Comparison of ENCODE assay signal across 1 cellular context in genomic region chr6:138419766-138420165, GRCh38.
TF ChIP-seq lines count a peak whose summit lies in the region.

No MANE protein-coding gene starts in this region.

TF ChIP-seq in HepG2, 621 proteins besides CTCF, POLR2A, EP300 and RAD21 (continued from another document and continues in another):
- TF ChIP-seq THRA (CRISPR knock-in tag; IDR thresholded peaks at IDR 0.05; ENCODE audit: borderline replicate concordance) (no peak), MBNL3 (CRISPR knock-in tag; conservative IDR thresholded peaks at IDR 0.05) (no peak), ZNF615 (CRISPR knock-in tag; IDR thresholded peaks at IDR 0.05; ENCODE audit: borderline replicate concordance) (no peak), ZNF253 (CRISPR knock-in tag; IDR thresholded peaks at IDR 0.05; ENCODE audit: borderline replicate concordance) (0 out of 2 replicates have a peak, but pooled peaks have one; percentile 27), FOXC1 (CRISPR knock-in tag; IDR thresholded peaks at IDR 0.05; ENCODE audit: borderline replicate concordance) (no peak), RFX3 (CRISPR knock-in tag; IDR thresholded peaks at IDR 0.05) (no peak), HNF4G (IDR thresholded peaks at IDR 0.05; ENCODE audit: borderline replicate concordance, low read depth, low read length) (peak; percentile 48; the same call in 1 of the 2 replicates), HNF4G (CRISPR knock-in tag; IDR thresholded peaks at IDR 0.05; ENCODE audit: borderline replicate concordance, low read depth) (no peak), KAT8 (CRISPR knock-in tag; IDR thresholded peaks at IDR 0.05) (no peak), ZNF558 (CRISPR knock-in tag; IDR thresholded peaks at IDR 0.05; ENCODE audit: borderline replicate concordance) (no peak), ZC3H13 (CRISPR knock-in tag; IDR thresholded peaks at IDR 0.05) (peak; percentile 92), ZNF563 (CRISPR knock-in tag; IDR thresholded peaks at IDR 0.05) (no peak), RXRA (CRISPR knock-in tag; IDR thresholded peaks at IDR 0.05) (peak; percentile 54; the same call in 1 of the 2 replicates), HOXA3 (CRISPR knock-in tag; IDR thresholded peaks at IDR 0.05) (0 out of 2 replicates have a peak, but pooled peaks have one; percentile 25), SMAD9 (CRISPR knock-in tag; IDR thresholded peaks at IDR 0.05) (no peak), HDAC1 (CRISPR knock-in tag; IDR thresholded peaks at IDR 0.05) (0 out of 2 replicates have a peak, but pooled peaks have one; percentile 35), ZNF331 (CRISPR knock-in tag; IDR thresholded peaks at IDR 0.05) (no peak), ZNF556 (CRISPR knock-in tag; IDR thresholded peaks at IDR 0.05; ENCODE audit: borderline replicate concordance) (peak; percentile 51; the same call in 1 of the 2 replicates), MTF2 (CRISPR knock-in tag; IDR thresholded peaks at IDR 0.05; ENCODE audit: borderline replicate concordance) (no peak), HNRNPL (IDR thresholded peaks at IDR 0.05; ENCODE audit: low read depth, low read length) (no peak), ARNT2 (CRISPR knock-in tag; IDR thresholded peaks at IDR 0.05; ENCODE audit: low read depth) (no peak), TAF1 (CRISPR knock-in tag; IDR thresholded peaks at IDR 0.05) (no peak), NAIF1 (CRISPR knock-in tag; IDR thresholded peaks at IDR 0.05; ENCODE audit: borderline replicate concordance) (no peak), POLR2G (IDR thresholded peaks at IDR 0.05; ENCODE audit: low read depth, low read length) (no peak; the same call in 1 of the 2 replicates)
- TF ChIP-seq, protein P1, sequence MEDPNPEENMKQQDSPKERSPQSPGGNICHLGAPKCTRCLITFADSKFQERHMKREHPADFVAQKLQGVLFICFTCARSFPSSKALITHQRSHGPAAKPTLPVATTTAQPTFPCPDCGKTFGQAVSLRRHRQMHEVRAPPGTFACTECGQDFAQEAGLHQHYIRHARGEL (CRISPR knock-in tag; IDR thresholded peaks at IDR 0.05) = no peak
- TF ChIP-seq, protein P2, sequence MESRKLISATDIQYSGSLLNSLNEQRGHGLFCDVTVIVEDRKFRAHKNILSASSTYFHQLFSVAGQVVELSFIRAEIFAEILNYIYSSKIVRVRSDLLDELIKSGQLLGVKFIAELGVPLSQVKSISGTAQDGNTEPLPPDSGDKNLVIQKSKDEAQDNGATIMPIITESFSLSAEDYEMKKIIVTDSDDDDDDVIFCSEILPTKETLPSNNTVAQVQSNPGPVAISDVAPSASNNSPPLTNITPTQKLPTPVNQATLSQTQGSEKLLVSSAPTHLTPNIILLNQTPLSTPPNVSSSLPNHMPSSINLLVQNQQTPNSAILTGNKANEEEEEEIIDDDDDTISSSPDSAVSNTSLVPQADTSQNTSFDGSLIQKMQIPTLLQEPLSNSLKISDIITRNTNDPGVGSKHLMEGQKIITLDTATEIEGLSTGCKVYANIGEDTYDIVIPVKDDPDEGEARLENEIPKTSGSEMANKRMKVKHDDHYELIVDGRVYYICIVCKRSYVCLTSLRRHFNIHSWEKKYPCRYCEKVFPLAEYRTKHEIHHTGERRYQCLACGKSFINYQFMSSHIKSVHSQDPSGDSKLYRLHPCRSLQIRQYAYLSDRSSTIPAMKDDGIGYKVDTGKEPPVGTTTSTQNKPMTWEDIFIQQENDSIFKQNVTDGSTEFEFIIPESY (CRISPR knock-in tag; IDR thresholded peaks at IDR 0.05) = peak; percentile 94
- TF ChIP-seq, protein P3, sequence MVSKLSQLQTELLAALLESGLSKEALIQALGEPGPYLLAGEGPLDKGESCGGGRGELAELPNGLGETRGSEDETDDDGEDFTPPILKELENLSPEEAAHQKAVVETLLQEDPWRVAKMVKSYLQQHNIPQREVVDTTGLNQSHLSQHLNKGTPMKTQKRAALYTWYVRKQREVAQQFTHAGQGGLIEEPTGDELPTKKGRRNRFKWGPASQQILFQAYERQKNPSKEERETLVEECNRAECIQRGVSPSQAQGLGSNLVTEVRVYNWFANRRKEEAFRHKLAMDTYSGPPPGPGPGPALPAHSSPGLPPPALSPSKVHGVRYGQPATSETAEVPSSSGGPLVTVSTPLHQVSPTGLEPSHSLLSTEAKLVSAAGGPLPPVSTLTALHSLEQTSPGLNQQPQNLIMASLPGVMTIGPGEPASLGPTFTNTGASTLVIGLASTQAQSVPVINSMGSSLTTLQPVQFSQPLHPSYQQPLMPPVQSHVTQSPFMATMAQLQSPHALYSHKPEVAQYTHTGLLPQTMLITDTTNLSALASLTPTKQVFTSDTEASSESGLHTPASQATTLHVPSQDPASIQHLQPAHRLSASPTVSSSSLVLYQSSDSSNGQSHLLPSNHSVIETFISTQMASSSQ (IDR thresholded peaks at IDR 0.05; ENCODE audit: low read depth) = no peak
- TF ChIP-seq, protein P3 (CRISPR knock-in tag; IDR thresholded peaks at IDR 0.05; ENCODE audit: borderline replicate concordance) = no peak
- TF ChIP-seq, protein P4, sequence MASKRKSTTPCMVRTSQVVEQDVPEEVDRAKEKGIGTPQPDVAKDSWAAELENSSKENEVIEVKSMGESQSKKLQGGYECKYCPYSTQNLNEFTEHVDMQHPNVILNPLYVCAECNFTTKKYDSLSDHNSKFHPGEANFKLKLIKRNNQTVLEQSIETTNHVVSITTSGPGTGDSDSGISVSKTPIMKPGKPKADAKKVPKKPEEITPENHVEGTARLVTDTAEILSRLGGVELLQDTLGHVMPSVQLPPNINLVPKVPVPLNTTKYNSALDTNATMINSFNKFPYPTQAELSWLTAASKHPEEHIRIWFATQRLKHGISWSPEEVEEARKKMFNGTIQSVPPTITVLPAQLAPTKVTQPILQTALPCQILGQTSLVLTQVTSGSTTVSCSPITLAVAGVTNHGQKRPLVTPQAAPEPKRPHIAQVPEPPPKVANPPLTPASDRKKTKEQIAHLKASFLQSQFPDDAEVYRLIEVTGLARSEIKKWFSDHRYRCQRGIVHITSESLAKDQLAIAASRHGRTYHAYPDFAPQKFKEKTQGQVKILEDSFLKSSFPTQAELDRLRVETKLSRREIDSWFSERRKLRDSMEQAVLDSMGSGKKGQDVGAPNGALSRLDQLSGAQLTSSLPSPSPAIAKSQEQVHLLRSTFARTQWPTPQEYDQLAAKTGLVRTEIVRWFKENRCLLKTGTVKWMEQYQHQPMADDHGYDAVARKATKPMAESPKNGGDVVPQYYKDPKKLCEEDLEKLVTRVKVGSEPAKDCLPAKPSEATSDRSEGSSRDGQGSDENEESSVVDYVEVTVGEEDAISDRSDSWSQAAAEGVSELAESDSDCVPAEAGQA (IDR thresholded peaks at IDR 0.05; ENCODE audit: low read depth) = no peak
- TF ChIP-seq, protein P4 (CRISPR knock-in tag; IDR thresholded peaks at IDR 0.05; ENCODE audit: borderline replicate concordance) = no peak
- TF ChIP-seq, protein P5, sequence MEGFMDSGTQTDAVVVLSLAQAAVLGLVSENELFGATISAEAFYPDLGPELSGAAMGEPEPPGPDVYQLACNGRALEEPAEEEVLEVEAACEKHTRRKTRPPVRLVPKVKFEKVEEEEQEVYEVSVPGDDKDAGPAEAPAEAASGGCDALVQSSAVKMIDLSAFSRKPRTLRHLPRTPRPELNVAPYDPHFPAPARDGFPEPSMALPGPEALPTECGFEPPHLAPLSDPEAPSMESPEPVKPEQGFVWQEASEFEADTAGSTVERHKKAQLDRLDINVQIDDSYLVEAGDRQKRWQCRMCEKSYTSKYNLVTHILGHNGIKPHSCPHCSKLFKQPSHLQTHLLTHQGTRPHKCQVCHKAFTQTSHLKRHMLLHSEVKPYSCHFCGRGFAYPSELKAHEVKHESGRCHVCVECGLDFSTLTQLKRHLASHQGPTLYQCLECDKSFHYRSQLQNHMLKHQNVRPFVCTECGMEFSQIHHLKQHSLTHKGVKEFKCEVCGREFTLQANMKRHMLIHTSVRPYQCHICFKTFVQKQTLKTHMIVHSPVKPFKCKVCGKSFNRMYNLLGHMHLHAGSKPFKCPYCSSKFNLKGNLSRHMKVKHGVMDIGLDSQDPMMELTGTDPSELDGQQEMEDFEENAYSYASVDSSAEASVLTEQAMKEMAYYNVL (CRISPR knock-in tag; IDR thresholded peaks at IDR 0.05; ENCODE audit: borderline replicate concordance) = no peak
- TF ChIP-seq, protein P6, sequence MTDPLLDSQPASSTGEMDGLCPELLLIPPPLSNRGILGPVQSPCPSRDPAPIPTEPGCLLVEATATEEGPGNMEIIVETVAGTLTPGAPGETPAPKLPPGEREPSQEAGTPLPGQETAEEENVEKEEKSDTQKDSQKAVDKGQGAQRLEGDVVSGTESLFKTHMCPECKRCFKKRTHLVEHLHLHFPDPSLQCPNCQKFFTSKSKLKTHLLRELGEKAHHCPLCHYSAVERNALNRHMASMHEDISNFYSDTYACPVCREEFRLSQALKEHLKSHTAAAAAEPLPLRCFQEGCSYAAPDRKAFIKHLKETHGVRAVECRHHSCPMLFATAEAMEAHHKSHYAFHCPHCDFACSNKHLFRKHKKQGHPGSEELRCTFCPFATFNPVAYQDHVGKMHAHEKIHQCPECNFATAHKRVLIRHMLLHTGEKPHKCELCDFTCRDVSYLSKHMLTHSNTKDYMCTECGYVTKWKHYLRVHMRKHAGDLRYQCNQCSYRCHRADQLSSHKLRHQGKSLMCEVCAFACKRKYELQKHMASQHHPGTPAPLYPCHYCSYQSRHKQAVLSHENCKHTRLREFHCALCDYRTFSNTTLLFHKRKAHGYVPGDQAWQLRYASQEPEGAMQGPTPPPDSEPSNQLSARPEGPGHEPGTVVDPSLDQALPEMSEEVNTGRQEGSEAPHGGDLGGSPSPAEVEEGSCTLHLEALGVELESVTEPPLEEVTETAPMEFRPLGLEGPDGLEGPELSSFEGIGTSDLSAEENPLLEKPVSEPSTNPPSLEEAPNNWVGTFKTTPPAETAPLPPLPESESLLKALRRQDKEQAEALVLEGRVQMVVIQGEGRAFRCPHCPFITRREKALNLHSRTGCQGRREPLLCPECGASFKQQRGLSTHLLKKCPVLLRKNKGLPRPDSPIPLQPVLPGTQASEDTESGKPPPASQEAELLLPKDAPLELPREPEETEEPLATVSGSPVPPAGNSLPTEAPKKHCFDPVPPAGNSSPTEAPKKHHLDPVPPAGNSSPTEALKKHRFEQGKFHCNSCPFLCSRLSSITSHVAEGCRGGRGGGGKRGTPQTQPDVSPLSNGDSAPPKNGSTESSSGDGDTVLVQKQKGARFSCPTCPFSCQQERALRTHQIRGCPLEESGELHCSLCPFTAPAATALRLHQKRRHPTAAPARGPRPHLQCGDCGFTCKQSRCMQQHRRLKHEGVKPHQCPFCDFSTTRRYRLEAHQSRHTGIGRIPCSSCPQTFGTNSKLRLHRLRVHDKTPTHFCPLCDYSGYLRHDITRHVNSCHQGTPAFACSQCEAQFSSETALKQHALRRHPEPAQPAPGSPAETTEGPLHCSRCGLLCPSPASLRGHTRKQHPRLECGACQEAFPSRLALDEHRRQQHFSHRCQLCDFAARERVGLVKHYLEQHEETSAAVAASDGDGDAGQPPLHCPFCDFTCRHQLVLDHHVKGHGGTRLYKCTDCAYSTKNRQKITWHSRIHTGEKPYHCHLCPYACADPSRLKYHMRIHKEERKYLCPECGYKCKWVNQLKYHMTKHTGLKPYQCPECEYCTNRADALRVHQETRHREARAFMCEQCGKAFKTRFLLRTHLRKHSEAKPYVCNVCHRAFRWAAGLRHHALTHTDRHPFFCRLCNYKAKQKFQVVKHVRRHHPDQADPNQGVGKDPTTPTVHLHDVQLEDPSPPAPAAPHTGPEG (CRISPR knock-in tag; IDR thresholded peaks at IDR 0.05) = no peak
